31 cellular contexts compared by ENCODE assay signal in the genomic region with DNA sequence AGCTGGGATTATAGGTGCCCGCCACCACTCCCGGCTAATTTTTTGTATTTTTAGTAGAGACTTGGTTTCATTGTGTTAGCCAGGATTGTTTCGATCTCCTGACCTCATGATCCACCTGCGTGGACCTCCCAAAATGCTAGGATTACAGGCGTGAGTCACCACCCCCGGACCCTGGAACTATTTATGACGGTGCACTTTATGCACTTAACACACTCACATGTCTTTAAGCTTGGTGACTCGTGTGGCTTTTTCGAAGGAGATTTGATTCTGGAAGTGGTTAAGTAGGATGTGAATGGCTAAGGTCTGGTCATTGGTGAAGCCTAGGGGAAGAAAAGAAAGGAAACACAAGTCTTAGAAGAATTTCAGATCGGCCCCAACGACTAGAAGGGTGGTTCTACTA. TPM values are rescaled to one million over a fixed set of nuclear protein-coding genes. Genes with fewer than 3 reads are reported as not detected.
DNase-seq lines count a peak whose midpoint lies in the region; ATAC-seq, FAIRE-seq and TF ChIP-seq lines count a peak whose summit lies in the region.
"Had no signal": no experiment of that assay in that cellular context is flagged by ENCODE, and none has a peak within 500 bp of the region (broad histone marks: within the 10 kb centered on the region; RNA-seq: fewer than 3 reads in every experiment).

No MANE protein-coding gene starts in this region.

- H3K36me3 ChIP-seq in K562 (ENCODE audit: control insufficient read depth, insufficient read depth, low read length), result no peaks in the 10 kb centered on the region
- H3K36me3 ChIP-seq in smooth muscle cell (ENCODE audit: low read depth), result no peaks in the 10 kb centered on the region

- TF ChIP-seq EP300 in K562 (IDR thresholded peaks at IDR 0.05; ENCODE audit: low read length), result no peak

- H3K9me3 ChIP-seq in K562 (replicated peaks; ENCODE audit: control insufficient read depth, insufficient read depth, low read depth, low read length) (no peaks in the 10 kb centered on the region), smooth muscle cell (replicated peaks; ENCODE audit: low read depth) (no peaks in the 10 kb centered on the region)
- H3K9me3 ChIP-seq: BLaER1 treated with 17β-estradiol and CSF1 and Interleukin-3, amounts not matched to agents 10 nM and 100 nM; Caco-2; esophagus squamous epithelium; upper lobe of left lung had no signal

- TF ChIP-seq RAD21 in K562 (CRISPR knock-in tag; conservative IDR thresholded peaks at IDR 0.05 in 1 of 2, IDR thresholded peaks at IDR 0.05 in 1 of 2), result no peak

- H3K9me1 ChIP-seq in K562 (ENCODE audit: control insufficient read depth, insufficient read depth, low read length), result no peaks in the 10 kb centered on the region

- H3F3A ChIP-seq in smooth muscle cell (ENCODE audit: low read depth), result no peaks in the 10 kb centered on the region

- no peak for FAIRE-seq in K562 (lab: Jason Lieb, UNC)
- FAIRE-seq: bronchial epithelial cell, colon, GM19239, keratinocyte had no signal

- H3K9ac ChIP-seq in K562 (ENCODE audit: insufficient read depth in 1 of 2, low read depth in 2 of 2, low read length in 2 of 2), result no peak overlapping the region
- no peak overlapping the region for H3K9ac ChIP-seq in smooth muscle cell (ENCODE audit: low read depth)
- H3K9ac ChIP-seq: BLaER1 treated with 17β-estradiol and CSF1 and Interleukin-3, amounts not matched to agents 10 nM and 100 nM had no signal

- TF ChIP-seq CTCF in K562 (IDR thresholded peaks at IDR 0.05 in 2 of 3, conservative IDR thresholded peaks at IDR 0.05 in 1 of 3; ENCODE audit: insufficient read depth in 2 of 3, low read depth in 1 of 3, low read length in 3 of 3) (no peak), smooth muscle cell (IDR thresholded peaks at IDR 0.05; ENCODE audit: borderline replicate concordance, insufficient read depth, poor library complexity, severe bottlenecking) (no peak)

- no peak for TF ChIP-seq POLR2A in K562 (conservative IDR thresholded peaks at IDR 0.05)

- peak; percentile 60 for DNase-seq in ELR (ENCODE audit: low read depth)
- peak; percentile 53 for DNase-seq in M059J (ENCODE audit: low read depth)
- peak in 2 of 4 experiments; percentile 17 to 24 for DNase-seq in K562 (ENCODE audit: extremely low read depth in 1 of 4, low spot score in 3 of 4)
- peak; percentile 11 for DNase-seq in renal cortical epithelial cell (ENCODE audit: low read depth)
- no peak for DNase-seq in NCI-H510A treated with DMSO at 0.1 percent for 48 hours (lab: John Stamatoyannopoulos, UW)
- no peak for DNase-seq in KBM-7
- DNase-seq in left ventricle myocardium superior, result no peak
- no peak for DNase-seq in smooth muscle cell (lab: John Stamatoyannopoulos, UW; ENCODE audit: unreplicated experiment)
- DNase-seq: activated CD4-positive, alpha-beta T cell treated with anti-CD3 and anti-CD28 coated beads for 48 hours; activated naive CD4-positive, alpha-beta T cell treated with anti-CD3 and anti-CD28 coated beads for 36 hours; activated T-cell treated with anti-CD3 and anti-CD28 coated beads, Interleukin-2, amount 50 U/mL, for 4 hours; amniotic stem cell; Caco-2; DMS79; effector memory CD8-positive, alpha-beta T cell; esophagus squamous epithelium; NCI-H1048; NCI-H187; NCI-H69; posterior cingulate gyrus; substantia nigra; T-helper 2 cell; upper lobe of left lung had no signal

- in situ Hi-C loops in K562 (cut with MboI) (no loop called here), KBM-7 (cut with MboI; ENCODE audit: low pct_unique_long_range_greater_than_20kb, low sequenced_read_pairs) (no loop called here)

- peaks cover 0 to 2% of the 10 kb centered on the region in 2 experiments; a peak in 1 of 5 replicates for H3K4me1 ChIP-seq in K562 (replicated peaks in 1 of 2; ENCODE audit: control insufficient read depth in 2 of 2, insufficient read depth in 2 of 2, low read length in 2 of 2)
- H3K4me1 ChIP-seq in smooth muscle cell (ENCODE audit: low read depth), result no peaks in the 10 kb centered on the region
- H3K4me1 ChIP-seq: upper lobe of left lung had no signal

- no peak overlapping the region for H3K4me2 ChIP-seq in K562 (ENCODE audit: insufficient read depth, low read length)
- no peak overlapping the region for H3K4me2 ChIP-seq in smooth muscle cell
- H3K4me2 ChIP-seq: BLaER1 treated with 17β-estradiol and CSF1 and Interleukin-3, amounts not matched to agents 10 nM and 100 nM had no signal

- H4K20me1 ChIP-seq in K562 (replicated peaks; ENCODE audit: control insufficient read depth, insufficient read depth, low read length) (no peaks in the 10 kb centered on the region), smooth muscle cell (ENCODE audit: low read depth) (peaks cover 31% of the 10 kb centered on the region)
- H4K20me1 ChIP-seq: BLaER1 treated with 17β-estradiol and CSF1 and Interleukin-3, amounts not matched to agents 10 nM and 100 nM had no signal

- 53% methylated on average over 11 of the region's 11 CpGs for WGBS in K562 (ENCODE audit: insufficient coverage, low coverage, missing lambda C conversion rate)
- WGBS in smooth muscle cell (ENCODE audit: low lambda C conversion rate), result 67% methylated on average over 11 of the region's 11 CpGs

- no peaks in the 10 kb centered on the region for H3K27me3 ChIP-seq in K562 (ENCODE audit: control insufficient read depth in 2 of 2, insufficient read depth in 2 of 2, low read length in 2 of 2)
- H3K27me3 ChIP-seq in smooth muscle cell (ENCODE audit: low read depth), result no peaks in the 10 kb centered on the region
- H3K27me3 ChIP-seq: BLaER1 treated with 17β-estradiol and CSF1 and Interleukin-3, amounts not matched to agents 10 nM and 100 nM; esophagus squamous epithelium; upper lobe of left lung had no signal

- CTCF ChIA-PET in K562 (lab: Yijun Ruan, JAX; ENCODE audit: low intra/inter-chr PET ratio), result no interaction called here

- intact Hi-C loops in K562 (cut with micrococcal nuclease) (no loop called here), left ventricle myocardium superior (cut with micrococcal nuclease) (no loop called here)

- no TSS peak for BruUV-seq in K562 (replicated peaks; lab: Mats Ljungman, UMichigan)

- POLR2A ChIA-PET in K562 (lab: Yijun Ruan, JAX), result no interaction called here

- ATAC-seq in K562, result peak; percentile 50; the same call in 2 of the 3 replicates
- no peak for ATAC-seq in left ventricle myocardium superior
- ATAC-seq: activated T-cell treated with anti-CD3 and anti-CD28 coated beads, Interleukin-2, amount 50 U/mL, for 4 hours; effector memory CD8-positive, alpha-beta T cell; SK-N-SH treated with all-trans-retinoic acid at 6 μM for 48 hours had no signal

- H2AFZ ChIP-seq in K562 (ENCODE audit: low read depth, low read length) (no peak overlapping the region), smooth muscle cell (ENCODE audit: low read depth) (no peak overlapping the region)

- H3K79me2 ChIP-seq in K562 (ENCODE audit: control insufficient read depth, insufficient read depth, low read length) (peaks cover 2% of the 10 kb centered on the region; the same call in 2 of the 3 replicates), smooth muscle cell (ENCODE audit: low read depth) (no peaks in the 10 kb centered on the region)

- H3K27ac ChIP-seq in K562 (ENCODE audit: extremely low read depth, low read depth, low read length) (no peak overlapping the region), smooth muscle cell (ENCODE audit: low read depth) (no peak overlapping the region)
- H3K27ac ChIP-seq: BLaER1 treated with 17β-estradiol and CSF1 and Interleukin-3, amounts not matched to agents 10 nM and 100 nM; esophagus squamous epithelium; upper lobe of left lung had no signal

- H3K4me3 ChIP-seq in K562 (no peak overlapping the region), smooth muscle cell (no peak overlapping the region)
- H3K4me3 ChIP-seq: BLaER1 treated with 17β-estradiol and CSF1 and Interleukin-3, amounts not matched to agents 10 nM and 100 nM; esophagus squamous epithelium; lung; upper lobe of left lung had no signal

RNA-seq across cellular contexts. Expression of gene BBS4, which starts 20.3 kb away (rescaled TPM):
- 9.4 and 10.3 TPM in 2 replicates for total RNA-seq in M059J (2014; rRNA removed; shearing (Covaris generic))
- 109 and 163 TPM in 2 replicates for total RNA-seq in K562 (2011; cell fraction: chromatin; rRNA removed; ENCODE audit: low replicate concordance)
- 45.7 and 60.0 TPM in 2 replicates for total RNA-seq in K562 (2011; cell fraction: nucleolus; rRNA removed)
- total RNA-seq in K562 (2011; cell fraction: nucleoplasm; rRNA removed), result 129 and 205 TPM in 2 replicates
- 33.7 and 36.4 TPM in 2 replicates for total RNA-seq in K562 (2014; rRNA removed)
- total RNA-seq in K562 (2014; rRNA removed; fragmentation: Illumina TruSeq; extraction: Trizol), result 33.2 and 38.2 TPM in 2 replicates
- 22.8 and 25.1 TPM in 2 replicates for total RNA-seq in K562 (2015; rRNA removed; fragmentation: Illumina TruSeq; extraction: Trizol)
- 26.2 and 29.0 TPM in 2 replicates for total RNA-seq in K562 (2021)
- 58.5 and 72.0 TPM in 2 replicates for polyA plus RNA-seq in K562 (2011; rRNA removed)
- 27.8 and 28.2 TPM in 2 replicates for polyA plus RNA-seq in K562 (2011; cell fraction: cytosol; rRNA removed)
- 84.9 and 122 TPM in 2 replicates for polyA plus RNA-seq in K562 (2011; cell fraction: nucleus; rRNA removed)
- 23.3 and 35.1 TPM in 2 replicates for polyA plus RNA-seq in K562 (2012)
- polyA plus RNA-seq in K562 (2014; fragmentation: Illumina TruSeq; extraction: Trizol), result 38.8 and 50.0 TPM in 2 replicates
- 10 to 100 TPM; 61.3 to 80.7 TPM for polyA plus RNA-seq in K562 (2014; fragmentation: Nextera tagmentation; extraction: Ambion mirVana)
- 34.3 and 38.9 TPM in 2 replicates for polyA plus RNA-seq in K562 (2014; rRNA removed)
- 52.7 and 58.9 TPM in 2 replicates for polyA minus RNA-seq in K562 (2011; rRNA and poly(A)+ RNA removed)
- 17.6 and 28.0 TPM in 2 replicates for polyA minus RNA-seq in K562 (2011; cell fraction: cytosol; rRNA and poly(A)+ RNA removed)
- 34.3 and 54.1 TPM in 2 replicates for polyA minus RNA-seq in K562 (2011; cell fraction: nucleus; rRNA and poly(A)+ RNA removed)
- 17.7 and 26.7 TPM in 2 replicates for total RNA-seq in renal cortical epithelial cell
- 9.6 TPM for total RNA-seq in left ventricle myocardium superior
- total RNA-seq in smooth muscle cell, result 26.4 and 88.2 TPM in 2 replicates
- 23.0 and 31.2 TPM in 2 replicates for polyA plus RNA-seq in smooth muscle cell

RNA-seq across cellular contexts. Expression of gene HIGD2B, which starts 20.3 kb away (rescaled TPM):
- total RNA-seq in M059J (2014; rRNA removed; shearing (Covaris generic)), result 0.20 TPM in 1 of 2 replicates, not detected in the other
- total RNA-seq in K562 (2011; cell fraction: chromatin; rRNA removed; ENCODE audit: low replicate concordance), result 0.28 TPM in 1 of 2 replicates, not detected in the other
- total RNA-seq in K562 (2011; cell fraction: nucleolus; rRNA removed), result 0.50 and 0.53 TPM in 2 replicates
- total RNA-seq in K562 (2011; cell fraction: nucleoplasm; rRNA removed), result 0.59 and 1.3 TPM in 2 replicates
- 0.14 and 0.41 TPM in 2 replicates for total RNA-seq in K562 (2014; rRNA removed)
- not detected in 2 replicates for total RNA-seq in K562 (2014; rRNA removed; fragmentation: Illumina TruSeq; extraction: Trizol)
- total RNA-seq in K562 (2015; rRNA removed; fragmentation: Illumina TruSeq; extraction: Trizol), result 0.18 TPM in 1 of 2 replicates, not detected in the other
- 0.22 TPM in 1 of 2 replicates, not detected in the other for total RNA-seq in K562 (2021)
- not detected in 2 replicates for polyA plus RNA-seq in K562 (2011; rRNA removed)
- polyA plus RNA-seq in K562 (2011; cell fraction: cytosol; rRNA removed), result not detected in 2 replicates
- polyA plus RNA-seq in K562 (2011; cell fraction: nucleus; rRNA removed), result 0.11 and 0.17 TPM in 2 replicates
- polyA plus RNA-seq in K562 (2012), result not detected in 2 replicates
- not detected in 2 replicates for polyA plus RNA-seq in K562 (2014; fragmentation: Illumina TruSeq; extraction: Trizol)
- polyA plus RNA-seq in K562 (2014; fragmentation: Nextera tagmentation; extraction: Ambion mirVana), result under 1 TPM in 1 of 2 experiments, not detected in 1; 0.04 TPM
- polyA plus RNA-seq in K562 (2014; rRNA removed), result not detected in 2 replicates
- polyA minus RNA-seq in K562 (2011; rRNA and poly(A)+ RNA removed), result 0.35 TPM in 1 of 2 replicates, not detected in the other
- polyA minus RNA-seq in K562 (2011; cell fraction: cytosol; rRNA and poly(A)+ RNA removed), result not detected in 2 replicates
- polyA minus RNA-seq in K562 (2011; cell fraction: nucleus; rRNA and poly(A)+ RNA removed), result 0.40 and 0.78 TPM in 2 replicates
- total RNA-seq in renal cortical epithelial cell, result 0.15 TPM in 1 of 2 replicates, not detected in the other
- not detected for total RNA-seq in left ventricle myocardium superior
- not detected in 2 replicates for total RNA-seq in smooth muscle cell
- polyA plus RNA-seq in smooth muscle cell, result 0.37 TPM in 1 of 2 replicates, not detected in the other
- total RNA-seq: bronchial epithelial cell, Caco-2, esophagus squamous epithelium, lung, skeletal muscle tissue, upper lobe of left lung had no signal
- polyA plus RNA-seq: keratinocyte, lung had no signal

RNA-seq across cellular contexts. Expression of gene GOLGA6B, which starts 51.8 kb away (rescaled TPM):
- total RNA-seq in M059J (2014; rRNA removed; shearing (Covaris generic)), result not detected in 2 replicates
- not detected in 2 replicates for total RNA-seq in K562 (2011; cell fraction: chromatin; rRNA removed; ENCODE audit: low replicate concordance)
- total RNA-seq in K562 (2011; cell fraction: nucleolus; rRNA removed), result not detected in 2 replicates
- total RNA-seq in K562 (2011; cell fraction: nucleoplasm; rRNA removed), result not detected in 2 replicates
- total RNA-seq in K562 (2014; rRNA removed) (not detected in 2 replicates), K562 (2014; rRNA removed; fragmentation: Illumina TruSeq; extraction: Trizol) (not detected in 2 replicates), K562 (2015; rRNA removed; fragmentation: Illumina TruSeq; extraction: Trizol) (not detected in 2 replicates), K562 (2021) (not detected in 2 replicates), renal cortical epithelial cell (not detected in 2 replicates), left ventricle myocardium superior (not detected), smooth muscle cell (not detected in 2 replicates)
- polyA plus RNA-seq in K562 (2011; rRNA removed) (not detected in 2 replicates), K562 (2014; fragmentation: Illumina TruSeq; extraction: Trizol) (not detected in 2 replicates), K562 (2014; fragmentation: Nextera tagmentation; extraction: Ambion mirVana) (not detected), K562 (2014; rRNA removed) (not detected in 2 replicates), smooth muscle cell (not detected in 2 replicates)
- not detected in 2 replicates for polyA plus RNA-seq in K562 (2011; cell fraction: cytosol; rRNA removed)
- polyA plus RNA-seq in K562 (2011; cell fraction: nucleus; rRNA removed), result not detected in 2 replicates
- polyA plus RNA-seq in K562 (2012), result not detected in 2 replicates
- polyA minus RNA-seq in K562 (2011; rRNA and poly(A)+ RNA removed), result not detected in 2 replicates
- not detected in 2 replicates for polyA minus RNA-seq in K562 (2011; cell fraction: cytosol; rRNA and poly(A)+ RNA removed)
- not detected in 2 replicates for polyA minus RNA-seq in K562 (2011; cell fraction: nucleus; rRNA and poly(A)+ RNA removed)
- total RNA-seq: activated naive CD4-positive, alpha-beta T cell treated with anti-CD3 and anti-CD28 coated beads for 36 hours; activated T-cell treated with anti-CD3 and anti-CD28 coated beads, Interleukin-2, amount 50 U/mL, for 4 hours; bronchial epithelial cell; Caco-2; esophagus squamous epithelium; lung; skeletal muscle tissue; upper lobe of left lung had no signal
- polyA plus RNA-seq: keratinocyte, lung had no signal

Comparison
In these comparisons a context has a peak if more than half of its experiments do, and no peak if none do; other contexts are left out.
1. DNase-seq: peak in ELR (single experiment), M059J (single experiment) and renal cortical epithelial cell (single experiment); none in NCI-H510A treated with DMSO at 0.1 percent for 48 hours (single experiment), KBM-7 (single experiment), left ventricle myocardium superior (single experiment) and smooth muscle cell (single experiment).